ENCODE assay signal across 8 cellular contexts in genomic region chr6:142946181-142946923, GRCh38. TPM values are rescaled to one million over a fixed set of nuclear protein-coding genes. Genes with fewer than 3 reads are reported as not detected.
DNase-seq lines count a peak whose midpoint lies in the region; ATAC-seq and TF ChIP-seq lines count a peak whose summit lies in the region.

No MANE protein-coding gene starts in this region.

- H3K27ac ChIP-seq in neural cell (ENCODE audit: low read length): peak overlapping the region; percentile 99

- peaks cover 13% of the 10 kb centered on the region for H3F3A ChIP-seq in neural cell (ENCODE audit: insufficient read depth, low read length, poor library complexity, severe bottlenecking)

- TF ChIP-seq RAD21 in neural cell (conservative IDR thresholded peaks at IDR 0.05): no peak

- no peak for TF ChIP-seq CTCF in fibroblast of villous mesenchyme (IDR thresholded peaks at IDR 0.05; ENCODE audit: insufficient read depth, low read depth, low read length)
- TF ChIP-seq CTCF in neural cell (IDR thresholded peaks at IDR 0.05; ENCODE audit: poor library complexity, severe bottlenecking): no peak

- no peaks in the 10 kb centered on the region for H3K36me3 ChIP-seq in neural cell (ENCODE audit: insufficient read depth, low read length)

- no peaks in the 10 kb centered on the region for H4K20me1 ChIP-seq in neural cell (ENCODE audit: insufficient read depth)

- ATAC-seq in GM21529 (IDR thresholded peaks at IDR 0.05; ENCODE audit: unreplicated experiment): peak; percentile 27
- ATAC-seq in stimulated activated naive CD8-positive, alpha-beta T cell treated with anti-CD3 and anti-CD28 coated beads, Interleukin-15, Interleukin-2, amounts not matched to agents 100 U/mL and 50 U/mL, for 24 hours: peak; percentile 57

- TF ChIP-seq POLR2A in Raji (IDR thresholded peaks at IDR 0.05; ENCODE audit: insufficient read depth, low read depth, low read length): peak; percentile 45; the same call in 1 of the 2 replicates

- no peaks in the 10 kb centered on the region for H3K9me2 ChIP-seq in neural cell (ENCODE audit: insufficient read depth, low read length)

- peak overlapping the region; percentile 100 for H3K9ac ChIP-seq in neural cell (ENCODE audit: low read length)

- no peak for TF ChIP-seq EP300 in neural cell (conservative IDR thresholded peaks at IDR 0.05; ENCODE audit: poor library complexity, severe bottlenecking)

- H3K4me2 ChIP-seq in neural cell (ENCODE audit: low read length): peak overlapping the region; percentile 93

- DNase-seq in Caki2 (ENCODE audit: low read depth): peak; percentile 97
- DNase-seq in KG1 (lab: John Stamatoyannopoulos, UW): peak; percentile 35
- peak; percentile 80 for DNase-seq in activated gamma-delta T cell treated with anti-CD3 and anti-CD28 coated beads, Interleukin-2, amount 50 U/mL, for 16 hours (ENCODE audit: low read depth)
- peak; percentile 98 for DNase-seq in fibroblast of villous mesenchyme (ENCODE audit: low read depth)
- DNase-seq in stimulated activated naive CD8-positive, alpha-beta T cell treated with anti-CD3 and anti-CD28 coated beads, Interleukin-15, Interleukin-2, amounts not matched to agents 100 U/mL and 50 U/mL, for 24 hours: peak; percentile 92

- peaks cover 5% of the 10 kb centered on the region for H3K27me3 ChIP-seq in neural cell (ENCODE audit: insufficient read depth, low read depth, low read length)

- no peaks in the 10 kb centered on the region for H3K9me3 ChIP-seq in neural cell (ENCODE audit: low read length)

- H3K4me3 ChIP-seq in fibroblast of villous mesenchyme (ENCODE audit: low read depth, low read length): peak overlapping the region; percentile 88
- H3K4me3 ChIP-seq in neural cell (ENCODE audit: low read length): peak overlapping the region; percentile 89

- in situ Hi-C loops in Caki2 (cut with HindIII; ENCODE audit: low pct_unique_long_range_greater_than_20kb, low sequenced_read_pairs): no loop called here

- peaks cover 17% of the 10 kb centered on the region for H3K79me2 ChIP-seq in neural cell (replicated peaks; ENCODE audit: insufficient read depth, low read length)

- H2AFZ ChIP-seq in neural cell (ENCODE audit: low read depth, low read length): peak overlapping the region; percentile 24

TF ChIP-seq in neural cell, 6 proteins besides CTCF, POLR2A, EP300 and RAD21:
- no peak for TF ChIP-seq REST (IDR thresholded peaks at IDR 0.05; ENCODE audit: borderline replicate concordance)
- no peak for TF ChIP-seq EZH2 (IDR thresholded peaks at IDR 0.05; ENCODE audit: borderline replicate concordance, insufficient read depth, low read length, poor library complexity, severe bottlenecking)
- peak; percentile 34 for TF ChIP-seq SMC3 (conservative IDR thresholded peaks at IDR 0.05; ENCODE audit: poor library complexity)
- TF ChIP-seq POLR2AphosphoS5 (IDR thresholded peaks at IDR 0.05): peak; percentile 89
- TF ChIP-seq TAF1 (IDR thresholded peaks at IDR 0.05; ENCODE audit: low read depth): peak; percentile 39
- TF ChIP-seq MXI1 (conservative IDR thresholded peaks at IDR 0.05; ENCODE audit: poor library complexity, severe bottlenecking): peak; percentile 18

RNA-seq across cellular contexts. Expression of gene HIVEP2, which starts 1.4 kb away (rescaled TPM):
- 3.0 and 3.5 TPM in 2 replicates for total RNA-seq in Caki2 (2014; rRNA removed; shearing (Covaris generic); ENCODE audit: low replicate concordance)
- 18.0 and 28.9 TPM in 2 replicates for total RNA-seq in fibroblast of villous mesenchyme
- polyA plus RNA-seq in neural cell: 6.0 and 6.9 TPM in 2 replicates
- polyA minus RNA-seq in neural cell: 43.3 and 51.5 TPM in 2 replicates

Comparison
In these comparisons a context has a peak if more than half of its experiments do, and no peak if none do; other contexts are left out.
1. Peak in every context shown above with its lines: DNase-seq, ATAC-seq, H3K4me3 ChIP-seq and H3K27ac ChIP-seq.
2. DNase-seq: peak in every context shown above with its lines; median percentile 98 in fibroblast of villous mesenchyme; 97 in Caki2; 92 in stimulated activated naive CD8-positive, alpha-beta T cell treated with anti-CD3 and anti-CD28 coated beads, Interleukin-15, Interleukin-2, amounts not matched to agents 100 U/mL and 50 U/mL, for 24 hours; 80 in activated gamma-delta T cell treated with anti-CD3 and anti-CD28 coated beads, Interleukin-2, amount 50 U/mL, for 16 hours; 35 in KG1.